20 cellular contexts compared by ENCODE assay signal in genomic region chr6:19312291-19312978, GRCh38.
DNase-seq lines count a peak whose midpoint lies in the region; FAIRE-seq and TF ChIP-seq lines count a peak whose summit lies in the region.
"Had no signal": no experiment of that assay in that cellular context is flagged by ENCODE, and none has a peak within 500 bp of the region (broad histone marks: within the 10 kb centered on the region; RNA-seq: fewer than 3 reads in every experiment).

No MANE protein-coding gene starts in this region.

- no peaks in the 10 kb centered on the region; the same call in 1 of the 2 replicates for H3K36me3 ChIP-seq in HUES6 (ENCODE audit: control insufficient read depth, insufficient read depth, low read length)
- no peaks in the 10 kb centered on the region for H3K36me3 ChIP-seq in small intestine (ENCODE audit: control insufficient read depth in 2 of 2, insufficient read depth in 2 of 2, low read length in 2 of 2)
- H3K36me3 ChIP-seq: BLaER1 treated with 17β-estradiol and CSF1 and Interleukin-3, amounts not matched to agents 10 nM and 100 nM; sigmoid colon; suprapubic skin had no signal

- no peak for TF ChIP-seq CTCF in chondrocyte (IDR thresholded peaks at IDR 0.05)

- WGBS in small intestine, 3 donors: 10 to 30% (median 13%) methylated on average over 3 of the region's 3 CpGs

- no peak for FAIRE-seq in small intestine (lab: Jason Lieb, UNC)
- FAIRE-seq: G401.6, urothelium cell line had no signal

- H3K9me3 Mint-ChIP-seq in activated T-helper 2 cell treated with anti-CD3 and anti-CD28 coated beads, Interferon-gamma antibody, Interleukin-2, Interleukin-4, amounts not matched to agents 10 μg/mL and 5 μg/mL and 100 μg/mL, durations not matched to agents 14 hours and 24 hours and 36 hours: peaks cover 21% of the 10 kb centered on the region
- H3K9me3 Mint-ChIP-seq in chondrocyte (ENCODE audit: low read depth): no peaks in the 10 kb centered on the region

- peaks cover 5% of the 10 kb centered on the region; the same call in 1 of the 2 replicates for H3K9me3 ChIP-seq in HUES6 (ENCODE audit: control insufficient read depth, insufficient read depth, low read depth, low read length)
- no peaks in the 10 kb centered on the region for H3K9me3 ChIP-seq in small intestine (ENCODE audit: control insufficient read depth, low read depth)
- H3K9me3 ChIP-seq: sigmoid colon, suprapubic skin had no signal

- H3K27ac Mint-ChIP-seq in activated T-helper 2 cell treated with anti-CD3 and anti-CD28 coated beads, Interferon-gamma antibody, Interleukin-2, Interleukin-4, amounts not matched to agents 10 μg/mL and 5 μg/mL and 100 μg/mL, durations not matched to agents 14 hours and 24 hours and 36 hours: no peak overlapping the region
- H3K27ac Mint-ChIP-seq in chondrocyte (ENCODE audit: unreplicated experiment): no peak overlapping the region
- H3K27ac Mint-ChIP-seq: activated CD4-positive, alpha-beta memory T cell treated with anti-CD3 and anti-CD28 coated beads for 36 hours; mesothelial cell of epicardium; naive thymus-derived CD8-positive, alpha-beta T cell had no signal

- peak overlapping the region; percentile 83 for H3K27ac ChIP-seq in HUES6 (ENCODE audit: low read depth, low read length)
- H3K27ac ChIP-seq in small intestine (ENCODE audit: low read depth in 1 of 2, low read length in 1 of 2): no peak overlapping the region
- H3K27ac ChIP-seq: BLaER1 treated with 17β-estradiol and CSF1 and Interleukin-3, amounts not matched to agents 10 nM and 100 nM; sigmoid colon; suprapubic skin had no signal

- H3K27me3 Mint-ChIP-seq in activated T-helper 2 cell treated with anti-CD3 and anti-CD28 coated beads, Interferon-gamma antibody, Interleukin-2, Interleukin-4, amounts not matched to agents 10 μg/mL and 5 μg/mL and 100 μg/mL, durations not matched to agents 14 hours and 24 hours and 36 hours (ENCODE audit: low read depth): no peaks in the 10 kb centered on the region
- no peaks in the 10 kb centered on the region for H3K27me3 Mint-ChIP-seq in chondrocyte (ENCODE audit: low read depth)
- H3K27me3 Mint-ChIP-seq: activated CD4-positive, alpha-beta memory T cell treated with anti-CD3 and anti-CD28 coated beads for 36 hours; naive thymus-derived CD8-positive, alpha-beta T cell had no signal

- no peaks in the 10 kb centered on the region for H3K4me1 Mint-ChIP-seq in activated T-helper 2 cell treated with anti-CD3 and anti-CD28 coated beads, Interferon-gamma antibody, Interleukin-2, Interleukin-4, amounts not matched to agents 10 μg/mL and 5 μg/mL and 100 μg/mL, durations not matched to agents 14 hours and 24 hours and 36 hours (ENCODE audit: low read depth)
- no peaks in the 10 kb centered on the region for H3K4me1 Mint-ChIP-seq in chondrocyte (ENCODE audit: low read depth)
- H3K4me1 Mint-ChIP-seq: naive thymus-derived CD8-positive, alpha-beta T cell had no signal

- H3K4me3 Mint-ChIP-seq in activated T-helper 2 cell treated with anti-CD3 and anti-CD28 coated beads, Interferon-gamma antibody, Interleukin-2, Interleukin-4, amounts not matched to agents 10 μg/mL and 5 μg/mL and 100 μg/mL, durations not matched to agents 14 hours and 24 hours and 36 hours (ENCODE audit: low read depth): no peak overlapping the region
- no peak overlapping the region for H3K4me3 Mint-ChIP-seq in chondrocyte (ENCODE audit: unreplicated experiment)
- H3K4me3 Mint-ChIP-seq: activated CD4-positive, alpha-beta memory T cell treated with anti-CD3 and anti-CD28 coated beads for 36 hours; mesothelial cell of epicardium; naive thymus-derived CD8-positive, alpha-beta T cell had no signal

- intact Hi-C loops in activated T-helper 2 cell treated with anti-CD3 and anti-CD28 coated beads, Interferon-gamma antibody, Interleukin-2, Interleukin-4, amounts not matched to agents 10 μg/mL and 5 μg/mL and 100 μg/mL, durations not matched to agents 14 hours and 24 hours and 36 hours (cut with micrococcal nuclease): no loop called here

- no peaks in the 10 kb centered on the region for H3K36me3 Mint-ChIP-seq in activated T-helper 2 cell treated with anti-CD3 and anti-CD28 coated beads, Interferon-gamma antibody, Interleukin-2, Interleukin-4, amounts not matched to agents 10 μg/mL and 5 μg/mL and 100 μg/mL, durations not matched to agents 14 hours and 24 hours and 36 hours (ENCODE audit: low read depth)
- H3K36me3 Mint-ChIP-seq in chondrocyte (ENCODE audit: low read depth): no peaks in the 10 kb centered on the region
- H3K36me3 Mint-ChIP-seq: activated CD4-positive, alpha-beta memory T cell treated with anti-CD3 and anti-CD28 coated beads for 36 hours; mesothelial cell of epicardium had no signal

- DNase-seq in DMS 273 treated with DMSO at 0.1 percent for 48 hours (lab: John Stamatoyannopoulos, UW) (peak; percentile 78), ecto neural progenitor cell (ENCODE audit: low spot score) (peak; percentile 83), islet precursor cell (peak; percentile 92), small intestine (no peak), chondrocyte (ENCODE audit: low spot score) (no peak), NCI-H1105 treated with DMSO at 0.1 percent for 48 hours (lab: John Stamatoyannopoulos, UW) (no peak)
- no peak for DNase-seq in activated T-helper 2 cell treated with anti-CD3 and anti-CD28 coated beads, Interferon-gamma antibody, Interleukin-2, Interleukin-4, amounts not matched to agents 10 μg/mL and 5 μg/mL and 100 μg/mL, durations not matched to agents 14 hours and 24 hours and 36 hours (ENCODE audit: low spot score)
- DNase-seq: ACHN; activated CD4-positive, alpha-beta memory T cell treated with anti-CD3 and anti-CD28 coated beads for 36 hours; activated effector memory CD4-positive, alpha-beta T cell treated with anti-CD3 and anti-CD28 coated beads, Interleukin-2, amount 50 U/mL, for 16 hours; Karpas-422; naive thymus-derived CD8-positive, alpha-beta T cell; NCI-H510A treated with DMSO at 0.1 percent for 48 hours; sigmoid colon had no signal

- H3K4me3 ChIP-seq in HUES6 (ENCODE audit: low read depth, low read length) (peak overlapping the region; percentile 38), small intestine (ENCODE audit: low read depth in 1 of 2, low read length in 2 of 2) (no peak overlapping the region)
- H3K4me3 ChIP-seq: BLaER1 treated with 17β-estradiol and CSF1 and Interleukin-3, amounts not matched to agents 10 nM and 100 nM; sigmoid colon; suprapubic skin had no signal

- no peaks in the 10 kb centered on the region for H3K27me3 ChIP-seq in HUES6 (ENCODE audit: control insufficient read depth, insufficient read depth, low read length)
- H3K27me3 ChIP-seq in small intestine (ENCODE audit: control insufficient read depth in 2 of 2, insufficient read depth in 2 of 2, low read length in 2 of 2): no peaks in the 10 kb centered on the region
- H3K27me3 ChIP-seq: BLaER1 treated with 17β-estradiol and CSF1 and Interleukin-3, amounts not matched to agents 10 nM and 100 nM; sigmoid colon; suprapubic skin had no signal

- H3K9ac ChIP-seq in HUES6 (ENCODE audit: low read length): peak overlapping the region; percentile 84
- H3K9ac ChIP-seq: BLaER1 treated with 17β-estradiol and CSF1 and Interleukin-3, amounts not matched to agents 10 nM and 100 nM had no signal

- H3K4me1 ChIP-seq in HUES6 (ENCODE audit: control insufficient read depth, insufficient read depth, low read length) (peaks cover 27% of the 10 kb centered on the region), small intestine (ENCODE audit: control insufficient read depth in 2 of 2, insufficient read depth in 1 of 2, low read depth in 1 of 2, low read length in 1 of 2) (no peaks in the 10 kb centered on the region)
- H3K4me1 ChIP-seq: BLaER1 treated with 17β-estradiol and CSF1 and Interleukin-3, amounts not matched to agents 10 nM and 100 nM; sigmoid colon; suprapubic skin had no signal

Comparison
In these comparisons a context has a peak if more than half of its experiments do, and no peak if none do; other contexts are left out.
1. DNase-seq: peak in DMS 273 treated with DMSO at 0.1 percent for 48 hours (single experiment), ecto neural progenitor cell (single experiment) and islet precursor cell (single experiment); none in small intestine (single experiment), activated T-helper 2 cell treated with anti-CD3 and anti-CD28 coated beads, Interferon-gamma antibody, Interleukin-2, Interleukin-4, amounts not matched to agents 10 μg/mL and 5 μg/mL and 100 μg/mL, durations not matched to agents 14 hours and 24 hours and 36 hours (single experiment), chondrocyte (single experiment) and NCI-H1105 treated with DMSO at 0.1 percent for 48 hours (single experiment).